In genomic region chr2:85538507-85539360, GRCh38 we compare ENCODE assay signal across 8 cellular contexts. TPM values are rescaled to one million over a fixed set of nuclear protein-coding genes. Genes with fewer than 3 reads are reported as not detected.
DNase-seq lines count a peak whose midpoint lies in the region; ATAC-seq lines count a peak whose summit lies in the region.

TSS of gene MAT2A (plus strand) at chr2:85539168. CDS start at chr2:85539288, 120 bp downstream.

- H3K27me3 Mint-ChIP-seq in effector memory CD8-positive, alpha-beta T cell = no peaks in the 10 kb centered on the region

- peaks cover 21 to 42% of the 10 kb centered on the region in 2 donors for H3K4me1 Mint-ChIP-seq in effector memory CD8-positive, alpha-beta T cell (ENCODE audit: low read depth in 2 of 2)

- H3K4me3 Mint-ChIP-seq in effector memory CD8-positive, alpha-beta T cell = peak within 1 kb of the TSS; percentile 92 to 93

- H3K36me3 Mint-ChIP-seq in effector memory CD8-positive, alpha-beta T cell (ENCODE audit: insufficient read depth) = peaks cover 59% of the 10 kb centered on the region

- peak; percentile 65 for ATAC-seq in GM21360 (IDR thresholded peaks at IDR 0.05; ENCODE audit: unreplicated experiment)
- ATAC-seq in effector memory CD8-positive, alpha-beta T cell (replicated peaks) = peak; percentile 75

- H3K27ac Mint-ChIP-seq in effector memory CD8-positive, alpha-beta T cell = peak within 1 kb of the TSS; percentile 86 to 93

- H3K9me3 Mint-ChIP-seq in effector memory CD8-positive, alpha-beta T cell = no peaks in the 10 kb centered on the region

- peak; percentile 93 for DNase-seq in COR-L47 (lab: John Stamatoyannopoulos, UW)
- peak; percentile 93 for DNase-seq in HT1080 (ENCODE audit: low read depth)
- peak; percentile 89 to 92 for DNase-seq in NOMO-1 (lab: John Stamatoyannopoulos, UW; ENCODE audit: unreplicated experiment in 2 of 2)
- DNase-seq in activated CD8-positive, alpha-beta memory T cell treated with anti-CD3 and anti-CD28 coated beads for 4 hours (ENCODE audit: low read depth in 2 of 2) = peak; percentile 79 to 81
- DNase-seq in effector memory CD8-positive, alpha-beta T cell = peak; percentile 79 to 84 (median 83)
- DNase-seq in mesenteric fat pad (ENCODE audit: low spot score) = peak; percentile 97
- peak; percentile 88 for DNase-seq in stimulated activated CD8-positive, alpha-beta memory T cell treated with anti-CD3 and anti-CD28 coated beads, Interleukin-15, amount 100 ng/mL, for 24 hours (ENCODE audit: low read depth)

RNA-seq across cellular contexts. Expression of gene MAT2A, which starts in this region (rescaled TPM):
- total RNA-seq in HT1080 (2014; rRNA removed; shearing (Covaris generic)) = 82.1 and 140 TPM in 2 replicates
- polyA plus RNA-seq in HT1080 (2015; cell fraction: cytosol; rRNA removed) = 121 and 123 TPM in 2 replicates
- 1,405 and 1,466 TPM in 2 replicates for polyA plus RNA-seq in HT1080 (2015; cell fraction: nucleus; rRNA removed)
- 494 TPM for total RNA-seq in mesenteric fat pad

Comparison
In these comparisons a context has a peak if more than half of its experiments do, and no peak if none do; other contexts are left out.
1. Peak in every context shown above with its lines: DNase-seq and ATAC-seq.